ENCODE assay signal across 18 cellular contexts in genomic region chr4:139605516-139605915, GRCh38. TPM values are rescaled to one million over a fixed set of nuclear protein-coding genes. Genes with fewer than 3 reads are reported as not detected.
DNase-seq lines count a peak whose midpoint lies in the region; ATAC-seq lines count a peak whose summit lies in the region.
"Had no signal": no experiment of that assay in that cellular context is flagged by ENCODE, and none has a peak within 500 bp of the region (broad histone marks: within the 10 kb centered on the region; RNA-seq: fewer than 3 reads in every experiment).

No MANE protein-coding gene starts in this region.

- H3K4me3 ChIP-seq in CD4-positive, CD25-positive, alpha-beta regulatory T cell (ENCODE audit: low read depth, low read length): no peak overlapping the region
- no peak overlapping the region; the same call in 1 of the 2 replicates for H3K4me3 ChIP-seq in HAP-1

- H3K27me3 ChIP-seq in CD4-positive, CD25-positive, alpha-beta regulatory T cell (ENCODE audit: control insufficient read depth, insufficient read depth, low read length): no peaks in the 10 kb centered on the region
- no peaks in the 10 kb centered on the region for H3K27me3 ChIP-seq in HAP-1 (ENCODE audit: low read depth)
- H3K27me3 ChIP-seq: BLaER1 treated with 17β-estradiol and CSF1 and Interleukin-3, amounts not matched to agents 10 nM and 100 nM had no signal

- H3K27ac ChIP-seq in CD4-positive, CD25-positive, alpha-beta regulatory T cell (ENCODE audit: insufficient read depth, low read length, poor library complexity, severe bottlenecking): no peak overlapping the region

- POLR2A ChIA-PET in naive thymus-derived CD8-positive, alpha-beta T cell (lab: Charles Lee): no interaction called here

- H3K36me3 ChIP-seq in CD4-positive, CD25-positive, alpha-beta regulatory T cell (ENCODE audit: control insufficient read depth, insufficient read depth, low read length): no peaks in the 10 kb centered on the region
- no peaks in the 10 kb centered on the region for H3K36me3 ChIP-seq in HAP-1 (replicated peaks)
- H3K36me3 ChIP-seq: BLaER1 treated with 17β-estradiol and CSF1 and Interleukin-3, amounts not matched to agents 10 nM and 100 nM had no signal

- no peak for DNase-seq in CD4-positive, CD25-positive, alpha-beta regulatory T cell
- peak; percentile 60 to 88 for DNase-seq in HAP-1 (ENCODE audit: low spot score in 2 of 2)
- DNase-seq in central memory CD8-positive, alpha-beta T cell (ENCODE audit: low spot score in 2 of 2): no peak
- no peak for DNase-seq in naive thymus-derived CD8-positive, alpha-beta T cell
- no peak for DNase-seq in stimulated activated CD4-positive, alpha-beta T cell treated with anti-CD3 and anti-CD28 coated beads, Interleukin-4, amount 100 ng/mL, for 24 hours
- no peak for DNase-seq in sciatic nerve (ENCODE audit: low spot score)
- no peak for DNase-seq in NCI-H2196 (lab: John Stamatoyannopoulos, UW; ENCODE audit: unreplicated experiment)
- DNase-seq: COR-L47, H9, IMR-90, MV-4-11, NCI-H1417 treated with DMSO at 0.1 percent for 48 hours, NCI-H2029 treated with DMSO at 0.1 percent for 48 hours, NCI-H2227 treated with DMSO at 0.1 percent for 48 hours, NCI-H526, PC-3 had no signal

- no peaks in the 10 kb centered on the region for H3K9me3 ChIP-seq in CD4-positive, CD25-positive, alpha-beta regulatory T cell (ENCODE audit: control insufficient read depth in 2 of 2, low read length in 2 of 2)
- no peaks in the 10 kb centered on the region for H3K9me3 ChIP-seq in HAP-1

- intact Hi-C loops in sciatic nerve (cut with DNase I): no loop called here

- H3K4me1 Mint-ChIP-seq in CD4-positive, CD25-positive, alpha-beta regulatory T cell: peaks cover 0 to 16% (median 4%) of the 10 kb centered on the region in 4 donors
- peaks cover 10% of the 10 kb centered on the region for H3K4me1 Mint-ChIP-seq in central memory CD8-positive, alpha-beta T cell
- H3K4me1 Mint-ChIP-seq in naive thymus-derived CD8-positive, alpha-beta T cell: peaks cover 13 to 18% (median 15%) of the 10 kb centered on the region in 4 donors

- in situ Hi-C loops in HAP-1 (cut with MboI; ENCODE audit: low sequenced_read_pairs): loop anchor here (10.0 kb wide), 1 partner anchor 49 kb away; no protein-coding TSS in a partner anchor

- H3K36me3 Mint-ChIP-seq in CD4-positive, CD25-positive, alpha-beta regulatory T cell: no peaks in the 10 kb centered on the region
- peaks cover 2% of the 10 kb centered on the region for H3K36me3 Mint-ChIP-seq in central memory CD8-positive, alpha-beta T cell (ENCODE audit: insufficient read depth)
- no peaks in the 10 kb centered on the region for H3K36me3 Mint-ChIP-seq in naive thymus-derived CD8-positive, alpha-beta T cell

- peaks cover 4% of the 10 kb centered on the region for H3K4me1 ChIP-seq in CD4-positive, CD25-positive, alpha-beta regulatory T cell (ENCODE audit: control insufficient read depth, insufficient read depth, low read length, poor library complexity, severe bottlenecking)
- H3K4me1 ChIP-seq in HAP-1: peaks cover 51% of the 10 kb centered on the region

- H3K27ac Mint-ChIP-seq in CD4-positive, CD25-positive, alpha-beta regulatory T cell: peak overlapping the region in 2 of 3 donors; percentile 12 to 56
- no peak overlapping the region for H3K27ac Mint-ChIP-seq in central memory CD8-positive, alpha-beta T cell (ENCODE audit: low read depth)
- H3K27ac Mint-ChIP-seq in naive thymus-derived CD8-positive, alpha-beta T cell: peak overlapping the region in 3 of 10 donors; percentile 28 to 72 (median 30)
- H3K27ac Mint-ChIP-seq: H9 had no signal

- peaks cover 0 to 2% (median 0%) of the 10 kb centered on the region in 7 donors for H3K9me3 Mint-ChIP-seq in CD4-positive, CD25-positive, alpha-beta regulatory T cell
- H3K9me3 Mint-ChIP-seq in central memory CD8-positive, alpha-beta T cell: no peaks in the 10 kb centered on the region
- peaks cover 0 to 12% (median 0%) of the 10 kb centered on the region in 9 donors for H3K9me3 Mint-ChIP-seq in naive thymus-derived CD8-positive, alpha-beta T cell

- peaks cover 7% of the 10 kb centered on the region for H3K27me3 Mint-ChIP-seq in CD4-positive, CD25-positive, alpha-beta regulatory T cell
- H3K27me3 Mint-ChIP-seq in central memory CD8-positive, alpha-beta T cell: peaks cover 20% of the 10 kb centered on the region
- H3K27me3 Mint-ChIP-seq in naive thymus-derived CD8-positive, alpha-beta T cell: peaks cover 4 to 26% (median 8%) of the 10 kb centered on the region in 5 donors

- H3K4me3 Mint-ChIP-seq in CD4-positive, CD25-positive, alpha-beta regulatory T cell: peak overlapping the region in 1 of 4 donors; percentile 22
- H3K4me3 Mint-ChIP-seq in central memory CD8-positive, alpha-beta T cell: peak overlapping the region; percentile 63
- peak overlapping the region in 8 of 10 donors; percentile 19 to 90 (median 84) for H3K4me3 Mint-ChIP-seq in naive thymus-derived CD8-positive, alpha-beta T cell
- H3K4me3 Mint-ChIP-seq: H9 had no signal

- ATAC-seq in CD4-positive, CD25-positive, alpha-beta regulatory T cell (ENCODE audit: low read depth in 2 of 2): no peak
- ATAC-seq in central memory CD8-positive, alpha-beta T cell (replicated peaks; ENCODE audit: extremely low read depth, poor library complexity, severe bottlenecking): no peak
- ATAC-seq in naive thymus-derived CD8-positive, alpha-beta T cell: no peak
- no peak for ATAC-seq in GM21529 (IDR thresholded peaks at IDR 0.05; ENCODE audit: unreplicated experiment)
- ATAC-seq in sciatic nerve: no peak
- ATAC-seq: PC-3 had no signal

RNA-seq across cellular contexts. Expression of gene SETD7, which starts 49.5 kb away (rescaled TPM):
- 50.8 TPM for total RNA-seq in CD4-positive, CD25-positive, alpha-beta regulatory T cell
- polyA plus RNA-seq in CD4-positive, CD25-positive, alpha-beta regulatory T cell: 10 to 100 TPM in 2 of 4 donors, 1 to 10 TPM in 2; 8.9 to 13.8 (median 10.1) TPM
- 1 to 10 TPM; 2.3 to 2.7 TPM for total RNA-seq in naive thymus-derived CD8-positive, alpha-beta T cell
- under 1 TPM; 0.09 to 0.36 (median 0.32) TPM for polyA plus RNA-seq in naive thymus-derived CD8-positive, alpha-beta T cell
- 56.9 TPM for total RNA-seq in sciatic nerve

Comparison
In these comparisons a context has a peak if more than half of its experiments do, and no peak if none do; other contexts are left out.
1. DNase-seq: peak in HAP-1 (2 of 2); none in CD4-positive, CD25-positive, alpha-beta regulatory T cell (0 of 3), central memory CD8-positive, alpha-beta T cell (0 of 2), naive thymus-derived CD8-positive, alpha-beta T cell (0 of 10), stimulated activated CD4-positive, alpha-beta T cell treated with anti-CD3 and anti-CD28 coated beads, Interleukin-4, amount 100 ng/mL, for 24 hours (single experiment), sciatic nerve (single experiment) and NCI-H2196 (single experiment).
2. RNA of gene SETD7, which starts 49.5 kb away (total RNA-seq): 56.9 TPM in sciatic nerve (single experiment) and 50.8 TPM in CD4-positive, CD25-positive, alpha-beta regulatory T cell (single experiment); 2.3 to 2.7 TPM in naive thymus-derived CD8-positive, alpha-beta T cell; every median in the first group is over 10 times any median in the second.